8 cellular contexts compared by ENCODE assay signal in the genomic region with DNA sequence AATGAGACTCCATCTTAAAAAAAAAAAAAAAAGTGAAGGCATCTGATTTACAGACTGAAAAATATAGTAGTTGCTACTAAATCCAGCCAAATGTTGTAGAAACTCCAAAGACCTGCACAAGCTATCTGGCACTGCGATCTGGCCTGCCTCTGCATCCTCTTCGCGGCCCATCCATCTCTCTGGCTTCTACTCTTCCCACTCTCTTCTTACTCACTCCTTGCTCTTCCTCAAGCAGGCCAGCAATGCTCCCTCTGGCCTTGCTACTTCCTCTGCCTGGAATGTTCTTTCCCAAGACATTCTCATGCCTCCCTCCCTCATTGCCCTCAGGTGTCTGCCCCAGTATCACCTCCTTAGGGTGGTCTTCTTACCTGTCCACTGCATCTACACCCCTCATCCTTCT.
"Had no signal": no experiment of that assay in that cellular context is flagged by ENCODE, and none has a peak within 500 bp of the region (broad histone marks: within the 10 kb centered on the region; RNA-seq: fewer than 3 reads in every experiment).

No MANE protein-coding gene starts in this region.

- DNase-seq: GOT3, H7, KG1 had no signal

- H3K9me3 Mint-ChIP-seq: IgD-negative memory B cell had no signal

- H3K27ac Mint-ChIP-seq: IgD-negative memory B cell had no signal

- H3K4me3 Mint-ChIP-seq: IgD-negative memory B cell had no signal

- H3K36me3 ChIP-seq: HAP-1 had no signal

- H3K4me1 Mint-ChIP-seq: IgD-negative memory B cell had no signal

- H3K9me3 ChIP-seq: HAP-1 had no signal

- H3K4me1 ChIP-seq: HAP-1 had no signal

- H3K36me3 Mint-ChIP-seq: IgD-negative memory B cell had no signal

- FAIRE-seq: HepG2 had no signal

- H3K4me3 ChIP-seq: HAP-1 had no signal

- H3K27ac ChIP-seq: HL-60 had no signal

- ATAC-seq: HCT116, HepG2 had no signal
